8 cellular contexts compared by ENCODE assay signal in genomic region chr11:24762076-24762475, GRCh38.
"Had no signal": no experiment of that assay in that cellular context is flagged by ENCODE, and none has a peak within 500 bp of the region (broad histone marks: within the 10 kb centered on the region; RNA-seq: fewer than 3 reads in every experiment).

No MANE protein-coding gene starts in this region.

- H3K27ac ChIP-seq: GM23248, HL-60 had no signal

- H3K4me1 ChIP-seq: HAP-1 had no signal

- H3K4me3 ChIP-seq: GM23248, HAP-1 had no signal

- H2AFZ ChIP-seq: GM23248 had no signal

- H3K36me3 ChIP-seq: HAP-1 had no signal

- DNase-seq: GM23248, GOT3, H7, HFFc6 had no signal

- H3K9me3 ChIP-seq: HAP-1 had no signal

- H3K9ac ChIP-seq: GM23248 had no signal

- ATAC-seq: HCT116, HepG2 had no signal
